In genomic region chr19:11989112-11989456, GRCh38 we compare ENCODE assay signal across 8 cellular contexts. TPM values are rescaled to one million over a fixed set of nuclear protein-coding genes. Genes with fewer than 3 reads are reported as not detected.
DNase-seq lines count a peak whose midpoint lies in the region; ATAC-seq and TF ChIP-seq lines count a peak whose summit lies in the region.

No MANE protein-coding gene starts in this region.

- H3K56ac ChIP-seq in H9 (ENCODE audit: insufficient read length, low read depth, low read length), result no peak overlapping the region

- peaks cover 5% of the 10 kb centered on the region for H3K9me3 Mint-ChIP-seq in activated CD4-positive, alpha-beta T cell treated with anti-CD3 and anti-CD28 coated beads, Interleukin-2, amount 10 ng/mL, durations not matched to agents 24 days and 14 days
- H3K9me3 Mint-ChIP-seq in activated T-helper 17 cell treated with anti-CD3 and anti-CD28 coated beads, Interleukin-2, amount 50 U/mL, for 72 hours, result no peaks in the 10 kb centered on the region
- peaks cover 4 to 28% of the 10 kb centered on the region in 2 experiments for H3K9me3 Mint-ChIP-seq in H9

- H3K36me3 Mint-ChIP-seq in activated CD4-positive, alpha-beta T cell treated with anti-CD3 and anti-CD28 coated beads, Interleukin-2, amount 10 ng/mL, durations not matched to agents 24 days and 14 days (ENCODE audit: low read depth), result peaks cover 23% of the 10 kb centered on the region
- peaks cover 7% of the 10 kb centered on the region for H3K36me3 Mint-ChIP-seq in activated T-helper 17 cell treated with anti-CD3 and anti-CD28 coated beads, Interleukin-2, amount 50 U/mL, for 72 hours (ENCODE audit: low read depth)
- H3K36me3 Mint-ChIP-seq in H9 (ENCODE audit: insufficient read depth in 1 of 3, low read depth in 3 of 3), result peaks cover 11 to 36% (median 22%) of the 10 kb centered on the region in 3 experiments

- H2AFZ ChIP-seq in H9 (ENCODE audit: low read length), result no peak overlapping the region
- H2AFZ ChIP-seq in trophoblast cell (ENCODE audit: insufficient read depth, low read length, poor library complexity), result no peak overlapping the region

- H2BK12ac ChIP-seq in H9 (ENCODE audit: insufficient read length, low read depth, low read length) (no peak overlapping the region), trophoblast cell (ENCODE audit: low read length) (no peak overlapping the region)

- TF ChIP-seq CTCF in right lobe of liver (IDR thresholded peaks at IDR 0.05), result no peak
- TF ChIP-seq CTCF in H9 (conservative IDR thresholded peaks at IDR 0.05), result no peak

- intact Hi-C loops in activated CD4-positive, alpha-beta T cell treated with anti-CD3 and anti-CD28 coated beads, Interleukin-2, amount 10 ng/mL, durations not matched to agents 24 days and 14 days (cut with micrococcal nuclease), result loop anchor here (2.0 to 5.0 kb wide), 2 partner anchors 108 to 177 kb away; partner anchors contain the start of gene ZNF440
- intact Hi-C loops in right lobe of liver (cut with DNase I), result loop anchor here in 1 of 2 donors (10.0 kb wide), 1 partner anchor 104 kb away; the partner anchor contains the start of gene ZNF69

- H3K18ac ChIP-seq in H9 (ENCODE audit: insufficient read length, low read depth, low read length), result no peak overlapping the region
- H3K18ac ChIP-seq in trophoblast cell (ENCODE audit: low read length), result no peak overlapping the region

- peak overlapping the region in 2 of 3 donors; percentile 74 to 79 for H3K4me3 ChIP-seq in right lobe of liver
- H3K4me3 ChIP-seq in subcutaneous abdominal adipose tissue (ENCODE audit: low read depth in 1 of 5, low read length in 5 of 5), result peak overlapping the region in 3 of 5 donors; percentile 90 to 93 (median 92)
- no peak overlapping the region for H3K4me3 ChIP-seq in trophoblast cell (ENCODE audit: low read depth, low read length)

- no peak for ATAC-seq in activated T-helper 17 cell treated with anti-CD3 and anti-CD28 coated beads, Interleukin-2, amount 50 U/mL, for 72 hours (replicated peaks)
- ATAC-seq in right lobe of liver, result no peak
- ATAC-seq in GM21515 (IDR thresholded peaks at IDR 0.05; ENCODE audit: unreplicated experiment), result no peak

- no peak overlapping the region for H3K4me2 ChIP-seq in H9 (ENCODE audit: insufficient read depth, insufficient read length, low read length)
- H3K4me2 ChIP-seq in trophoblast cell (ENCODE audit: low read length), result no peak overlapping the region

- H2BK120ac ChIP-seq in H9 (ENCODE audit: low read depth, low read length, poor library complexity, severe bottlenecking) (no peak overlapping the region), trophoblast cell (ENCODE audit: insufficient read depth, low read length, poor library complexity) (no peak overlapping the region)

- H3K23ac ChIP-seq in H9 (ENCODE audit: insufficient read length, low read depth, low read length) (no peak overlapping the region), trophoblast cell (ENCODE audit: low read length) (no peak overlapping the region)

- H3K27me3 Mint-ChIP-seq in activated CD4-positive, alpha-beta T cell treated with anti-CD3 and anti-CD28 coated beads, Interleukin-2, amount 10 ng/mL, durations not matched to agents 24 days and 14 days, result no peaks in the 10 kb centered on the region
- H3K27me3 Mint-ChIP-seq in activated T-helper 17 cell treated with anti-CD3 and anti-CD28 coated beads, Interleukin-2, amount 50 U/mL, for 72 hours, result no peaks in the 10 kb centered on the region
- H3K27me3 Mint-ChIP-seq in H9 (ENCODE audit: low read depth), result no peaks in the 10 kb centered on the region

- H3K14ac ChIP-seq in H9 (ENCODE audit: insufficient read depth, low read length) (no peak overlapping the region), trophoblast cell (ENCODE audit: low read length) (no peak overlapping the region)

- H2BK5ac ChIP-seq in H9 (ENCODE audit: insufficient read length, low read length), result no peak overlapping the region
- no peak overlapping the region for H2BK5ac ChIP-seq in trophoblast cell (ENCODE audit: low read depth, low read length, poor library complexity)

- no peak overlapping the region for H3K4ac ChIP-seq in H9 (ENCODE audit: low read depth, low read length)
- H3K4ac ChIP-seq in trophoblast cell (ENCODE audit: low read depth, low read length), result no peak overlapping the region

- no peak overlapping the region for H3K27ac Mint-ChIP-seq in activated CD4-positive, alpha-beta T cell treated with anti-CD3 and anti-CD28 coated beads, Interleukin-2, amount 10 ng/mL, durations not matched to agents 24 days and 14 days
- peak overlapping the region; percentile 55 for H3K27ac Mint-ChIP-seq in activated T-helper 17 cell treated with anti-CD3 and anti-CD28 coated beads, Interleukin-2, amount 50 U/mL, for 72 hours
- no peak overlapping the region for H3K27ac Mint-ChIP-seq in H9

- H4K8ac ChIP-seq in H9 (replicated peaks; ENCODE audit: insufficient read length, low read depth, low read length) (no peak overlapping the region), trophoblast cell (ENCODE audit: low read depth, low read length) (no peak overlapping the region)

- WGBS in right lobe of liver (ENCODE audit: insufficient coverage, low coverage, low lambda C conversion rate, missing lambda C conversion rate), result 43% methylated on average over 9 of the region's 9 CpGs
- no CpG with 5 or more reads among the region's 9 CpGs for WGBS in H9 (ENCODE audit: extremely low coverage, insufficient read length, low lambda C conversion rate)
- no CpG with 5 or more reads among the region's 9 CpGs for WGBS in trophoblast cell (ENCODE audit: extremely low coverage, insufficient coverage, insufficient read length)

- peaks cover 3% of the 10 kb centered on the region for H3K79me1 ChIP-seq in H9 (ENCODE audit: insufficient read depth, low read depth, low read length, poor library complexity, severe bottlenecking)
- peaks cover 3% of the 10 kb centered on the region for H3K79me1 ChIP-seq in trophoblast cell (ENCODE audit: low read length)

- H3K9ac ChIP-seq in subcutaneous abdominal adipose tissue (ENCODE audit: low read length in 5 of 5) (peak overlapping the region in 1 of 5 donors; percentile 93), H9 (ENCODE audit: extremely low read depth, insufficient read length, low read length) (no peak overlapping the region), trophoblast cell (ENCODE audit: low read length) (no peak overlapping the region)

- H3K4me3 Mint-ChIP-seq in activated CD4-positive, alpha-beta T cell treated with anti-CD3 and anti-CD28 coated beads, Interleukin-2, amount 10 ng/mL, durations not matched to agents 24 days and 14 days, result peak overlapping the region; percentile 99
- peak overlapping the region; percentile 80 for H3K4me3 Mint-ChIP-seq in activated T-helper 17 cell treated with anti-CD3 and anti-CD28 coated beads, Interleukin-2, amount 50 U/mL, for 72 hours
- H3K4me3 Mint-ChIP-seq in H9, result peak overlapping the region in 1 of 2 experiments; percentile 99; a peak in 3 of 5 replicates

- H4K12ac ChIP-seq in trophoblast cell (ENCODE audit: low read depth, low read length), result no peak overlapping the region

- peaks cover 19% of the 10 kb centered on the region for H3K4me1 Mint-ChIP-seq in activated CD4-positive, alpha-beta T cell treated with anti-CD3 and anti-CD28 coated beads, Interleukin-2, amount 10 ng/mL, durations not matched to agents 24 days and 14 days
- H3K4me1 Mint-ChIP-seq in activated T-helper 17 cell treated with anti-CD3 and anti-CD28 coated beads, Interleukin-2, amount 50 U/mL, for 72 hours, result peaks cover 5% of the 10 kb centered on the region
- peaks cover 13 to 16% of the 10 kb centered on the region in 2 experiments for H3K4me1 Mint-ChIP-seq in H9

- DNase-seq in activated CD4-positive, alpha-beta T cell treated with anti-CD3 and anti-CD28 coated beads, Interleukin-2, amount 10 ng/mL, durations not matched to agents 24 days and 14 days, result no peak
- DNase-seq in activated CD4-positive, alpha-beta T cell treated with anti-CD3 and anti-CD28 coated beads for 1 hour, result no peak
- no peak for DNase-seq in right lobe of liver
- no peak for DNase-seq in H9
- DNase-seq in trophoblast cell, result no peak

- H3K9me3 ChIP-seq in right lobe of liver, result no peaks in the 10 kb centered on the region
- no peaks in the 10 kb centered on the region for H3K9me3 ChIP-seq in subcutaneous abdominal adipose tissue (ENCODE audit: control insufficient read depth in 5 of 5, low read length in 5 of 5)
- no peaks in the 10 kb centered on the region for H3K9me3 ChIP-seq in H9 (ENCODE audit: control insufficient read depth, low read depth, low read length)
- peaks cover 2% of the 10 kb centered on the region for H3K9me3 ChIP-seq in trophoblast cell (ENCODE audit: insufficient read depth, low read depth, low read length)

- H2AK5ac ChIP-seq in H9 (ENCODE audit: insufficient read length, low read length) (no peak overlapping the region), trophoblast cell (ENCODE audit: low read length) (no peak overlapping the region)

- peaks cover 5% of the 10 kb centered on the region for H3K23me2 ChIP-seq in H9 (ENCODE audit: insufficient read length, low read depth, low read length, poor library complexity, severe bottlenecking)

- no peak overlapping the region for H2BK15ac ChIP-seq in H9 (ENCODE audit: low read depth, low read length)

- no peak overlapping the region for H3K27ac ChIP-seq in right lobe of liver
- peak overlapping the region; percentile 79 for H3K27ac ChIP-seq in subcutaneous abdominal adipose tissue (ENCODE audit: low read depth, low read length)
- H3K27ac ChIP-seq in H9 (ENCODE audit: insufficient read length, low read depth, low read length), result no peak overlapping the region
- H3K27ac ChIP-seq in trophoblast cell (ENCODE audit: low read depth, low read length), result no peak overlapping the region

- TF ChIP-seq POLR2A in right lobe of liver (IDR thresholded peaks at IDR 0.05), result no peak

- H3K36me3 ChIP-seq in right lobe of liver (no peaks in the 10 kb centered on the region), subcutaneous abdominal adipose tissue (ENCODE audit: control insufficient read depth in 5 of 5, insufficient read depth in 5 of 5, low read length in 5 of 5) (peaks cover 0 to 4% (median 0%) of the 10 kb centered on the region in 5 donors), trophoblast cell (ENCODE audit: control insufficient read depth in 1 of 2, insufficient read depth in 2 of 2, low read length in 2 of 2) (no peaks in the 10 kb centered on the region)

- H3K27me3 ChIP-seq in right lobe of liver (no peaks in the 10 kb centered on the region), subcutaneous abdominal adipose tissue (ENCODE audit: control insufficient read depth in 5 of 5, insufficient read depth in 4 of 5, low read length in 5 of 5) (no peaks in the 10 kb centered on the region), H9 (ENCODE audit: insufficient read depth, low read length) (no peaks in the 10 kb centered on the region), trophoblast cell (ENCODE audit: insufficient read depth, low read length) (no peaks in the 10 kb centered on the region)

- H4K91ac ChIP-seq in H9 (ENCODE audit: insufficient read length, low read depth, low read length) (no peak overlapping the region), trophoblast cell (ENCODE audit: low read depth, low read length) (no peak overlapping the region)

- no peaks in the 10 kb centered on the region for H3K4me1 ChIP-seq in right lobe of liver
- H3K4me1 ChIP-seq in subcutaneous abdominal adipose tissue (ENCODE audit: control insufficient read depth in 5 of 5, insufficient read depth in 5 of 5, low read length in 5 of 5), result peaks cover 0 to 17% (median 15%) of the 10 kb centered on the region in 5 donors
- H3K4me1 ChIP-seq in H9 (ENCODE audit: insufficient read depth, low read length), result no peaks in the 10 kb centered on the region
- no peaks in the 10 kb centered on the region for H3K4me1 ChIP-seq in trophoblast cell (ENCODE audit: control insufficient read depth in 1 of 2, insufficient read depth in 2 of 2, low read length in 2 of 2)

- no peak overlapping the region for H3T11ph ChIP-seq in H9 (ENCODE audit: low read length)

- H4K5ac ChIP-seq in H9 (ENCODE audit: insufficient read length, low read depth, low read length), result no peak overlapping the region

- no peak overlapping the region for H2BK20ac ChIP-seq in H9 (ENCODE audit: low read depth, low read length, poor library complexity, severe bottlenecking)

- no peaks in the 10 kb centered on the region for H4K20me1 ChIP-seq in H9 (ENCODE audit: control insufficient read depth, insufficient read depth, insufficient read length)

- peaks cover 11% of the 10 kb centered on the region; the same call in 1 of the 2 replicates for H3K79me2 ChIP-seq in H9 (ENCODE audit: insufficient read depth, low read length)
- peaks cover 3% of the 10 kb centered on the region for H3K79me2 ChIP-seq in trophoblast cell (ENCODE audit: control insufficient read depth, insufficient read depth, low read length, poor library complexity)

RNA-seq across cellular contexts. Expression of gene ZNF763, which starts 24.2 kb away (rescaled TPM):
- 0.31 and 0.51 TPM in 2 replicates for total RNA-seq in activated CD4-positive, alpha-beta T cell treated with anti-CD3 and anti-CD28 coated beads, Interleukin-2, amount 10 ng/mL, durations not matched to agents 24 days and 14 days
- total RNA-seq in activated T-helper 17 cell treated with anti-CD3 and anti-CD28 coated beads, Interleukin-2, amount 50 U/mL, for 72 hours, result 1 to 10 TPM in 1 of 2 donors, under 1 TPM in 1; 0.64 to 1.3 TPM
- total RNA-seq in right lobe of liver (1 to 10 TPM in 2 of 6 experiments, under 1 TPM in 4; 0.25 to 2.6 (median 0.70) TPM), H9 (2021) (0.77 and 1.3 TPM in 2 replicates)
- 1.9 and 2.1 TPM in 2 replicates for polyA plus RNA-seq in trophoblast cell (2013)

RNA-seq across cellular contexts. Expression of gene ZNF433, which starts 46.4 kb away (rescaled TPM):
- total RNA-seq in activated CD4-positive, alpha-beta T cell treated with anti-CD3 and anti-CD28 coated beads, Interleukin-2, amount 10 ng/mL, durations not matched to agents 24 days and 14 days, result 0.14 and 0.21 TPM in 2 replicates
- total RNA-seq in activated T-helper 17 cell treated with anti-CD3 and anti-CD28 coated beads, Interleukin-2, amount 50 U/mL, for 72 hours, result under 1 TPM in 1 of 2 donors, not detected in 1; 0.85 TPM
- total RNA-seq in right lobe of liver, result 1 to 10 TPM; 1.1 to 7.4 (median 2.5) TPM
- total RNA-seq in H9 (2021), result 1.9 and 2.4 TPM in 2 replicates
- 5.0 and 5.5 TPM in 2 replicates for polyA plus RNA-seq in trophoblast cell (2013)
